ENCODE assay signal across 11 cellular contexts in genomic region chr6:28861339-28861738, GRCh38.
"Had no signal": no experiment of that assay in that cellular context is flagged by ENCODE, and none has a peak within 500 bp of the region (broad histone marks: within the 10 kb centered on the region; RNA-seq: fewer than 3 reads in every experiment).

No MANE protein-coding gene starts in this region.

- H3K9me3 ChIP-seq: HAP-1 had no signal

- H3K9ac ChIP-seq: GM23248 had no signal

- H3K4me3 ChIP-seq: GM23248, GM23338, HAP-1 had no signal

- H3K27ac ChIP-seq: GM23248 had no signal

- FAIRE-seq: H1, H54 had no signal

- ATAC-seq: GM23338, HCT116 had no signal

- H3K4me2 ChIP-seq: GM23338 had no signal

- H3K36me3 ChIP-seq: HAP-1 had no signal

- DNase-seq: GM23248, GOT3, H7, H9, HCEC 1CT, HFFc6 had no signal

- H2AFZ ChIP-seq: GM23248 had no signal
